ENCODE assay signal across 24 cellular contexts in the genomic region with DNA sequence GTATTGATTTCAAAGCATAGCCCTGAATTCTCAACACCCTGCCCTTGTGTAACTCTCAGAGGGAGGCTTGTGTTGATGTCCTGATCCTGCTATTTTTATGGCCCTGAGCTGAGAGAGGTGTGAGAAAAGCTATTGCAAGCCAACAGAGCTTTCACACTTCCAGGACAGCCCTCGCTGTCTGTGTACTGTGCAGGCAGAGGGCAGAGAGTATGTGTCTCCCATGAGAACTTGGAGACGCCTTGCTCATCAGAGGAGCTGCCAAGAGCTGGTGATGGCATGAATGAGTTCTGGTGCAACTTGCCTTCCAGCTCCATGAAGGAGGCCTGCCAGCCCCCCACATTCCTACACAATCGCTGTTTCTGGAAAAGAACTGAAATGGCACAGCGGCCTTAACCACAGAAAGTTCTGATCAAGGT.
"Had no signal": no experiment of that assay in that cellular context is flagged by ENCODE, and none has a peak within 500 bp of the region (broad histone marks: within the 10 kb centered on the region; RNA-seq: fewer than 3 reads in every experiment).

No MANE protein-coding gene starts in this region.

- H3K27me3 ChIP-seq: cardiac muscle cell, right lobe of liver, thyroid gland, upper lobe of left lung had no signal

- H3K4me3 ChIP-seq: cardiac muscle cell, coronary artery, left lung, right lobe of liver, skin epidermis, thyroid gland, upper lobe of left lung had no signal

- DNase-seq: activated CD4-positive, alpha-beta T cell treated with anti-CD3 and anti-CD28 coated beads for 4 hours; activated CD4-positive, alpha-beta T cell treated with anti-CD3 and anti-CD28 coated beads, Interleukin-2, amount 50 U/mL, for 4 hours; activated CD4-positive, CD25-positive, alpha-beta regulatory T cell; activated effector memory CD4-positive, alpha-beta T cell treated with Interleukin-2 at 50 U/mL for 16 hours; activated naive CD4-positive, alpha-beta T cell treated with Interleukin-2 at 50 U/mL for 16 hours; activated T-cell treated with anti-CD3 and anti-CD28 coated beads for 4 hours; foreskin fibroblast; head of caudate nucleus; kidney glomerular epithelial cell; left lung; naive B cell; right lobe of liver; stimulated activated CD4-positive, alpha-beta T cell treated with anti-CD3 and anti-CD28 coated beads, Interleukin-4, amount 100 ng/mL, for 4 hours; stimulated activated CD8-positive, alpha-beta memory T cell treated with anti-CD3 and anti-CD28 coated beads, Interleukin-4, amount 100 ng/mL, for 48 hours; stimulated activated naive CD8-positive, alpha-beta T cell treated with anti-CD3 and anti-CD28 coated beads, Interleukin-15, amount 100 ng/mL, for 72 hours; substantia nigra; thyroid gland; upper lobe of left lung had no signal

- H3K4me1 ChIP-seq: left lung, parathyroid adenoma, right lobe of liver, thyroid gland, upper lobe of left lung had no signal

- ATAC-seq: left lung; right lobe of liver; stimulated activated memory B cell treated with anti-CD40 and anti-IgM and Interleukin-4, amounts not matched to agents 10 μg/mL and 1 μg/mL and 100 μg/mL, for 72 hours; stimulated activated naive CD8-positive, alpha-beta T cell treated with anti-CD3 and anti-CD28 coated beads, Interleukin-15, amount 100 ng/mL, for 72 hours had no signal

- FAIRE-seq: endothelial cell of umbilical vein had no signal

- H3K9me3 ChIP-seq: left lung, right lobe of liver, thyroid gland, upper lobe of left lung had no signal

- H3K27ac ChIP-seq: cardiac muscle cell, coronary artery, left lung, parathyroid adenoma, right lobe of liver, thyroid gland, upper lobe of left lung had no signal

- H3K36me3 ChIP-seq: cardiac muscle cell, left lung, right lobe of liver, thyroid gland, upper lobe of left lung had no signal
